ENCODE assay signal across 15 cellular contexts in the genomic region with DNA sequence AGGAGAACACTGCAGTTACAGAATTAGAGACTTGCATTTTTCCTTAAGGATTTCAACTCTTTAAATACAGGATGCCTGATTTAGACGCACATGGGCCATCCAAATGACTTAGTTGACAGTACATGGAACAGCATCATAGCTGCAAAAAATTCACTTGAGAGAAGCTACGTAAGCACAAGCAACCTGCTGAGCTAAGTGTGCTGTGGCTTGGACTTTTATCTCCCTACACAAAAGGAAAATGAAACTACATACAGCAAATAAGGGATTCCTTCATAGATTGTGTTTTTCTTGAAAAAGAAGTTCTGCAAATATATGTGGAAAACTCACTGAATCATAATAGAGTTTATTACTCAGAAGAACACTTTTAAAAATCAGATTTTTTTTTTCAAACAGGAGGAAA.
DNase-seq lines count a peak whose midpoint lies in the region; ATAC-seq and TF ChIP-seq lines count a peak whose summit lies in the region.
"Had no signal": no experiment of that assay in that cellular context is flagged by ENCODE, and none has a peak within 500 bp of the region (broad histone marks: within the 10 kb centered on the region; RNA-seq: fewer than 3 reads in every experiment).

No MANE protein-coding gene starts in this region.

- H3K27me3 Mint-ChIP-seq in natural killer cell (ENCODE audit: low read depth in 2 of 2), result peaks cover 16 to 42% of the 10 kb centered on the region in 2 donors
- H3K27me3 Mint-ChIP-seq in natural killer cell treated with Interleukin-12 subunit alpha and Interleukin-12 subunit beta and Interleukin-15 and Interleukin-18, amount 100 ng/mL, for 72 hours, result peaks cover 20 to 49% of the 10 kb centered on the region in 2 donors
- H3K27me3 Mint-ChIP-seq in glutamatergic neuron (ENCODE audit: unreplicated experiment), result peaks cover 11% of the 10 kb centered on the region

- no peak overlapping the region for H3K23ac ChIP-seq in neuronal stem cell (ENCODE audit: low read depth, low read length, poor library complexity)

- no peak overlapping the region for H2BK120ac ChIP-seq in neuronal stem cell (ENCODE audit: low read depth, low read length)

- no peak overlapping the region for H3K27ac ChIP-seq in neuronal stem cell (replicated peaks; ENCODE audit: low read length)
- H3K27ac ChIP-seq: gastroesophageal sphincter had no signal

- H3K4me3 ChIP-seq in neuronal stem cell (ENCODE audit: low read length in 2 of 2) (no peak overlapping the region), H7 (ENCODE audit: insufficient read depth, low read depth, low read length) (no peak overlapping the region)
- H3K4me3 ChIP-seq: gastroesophageal sphincter, MG63 had no signal

- H2BK15ac ChIP-seq in neuronal stem cell (ENCODE audit: low read length), result no peak overlapping the region

- no peak overlapping the region for H3K4me2 ChIP-seq in neuronal stem cell (ENCODE audit: insufficient read depth, low read length, poor library complexity, severe bottlenecking)

- intact Hi-C loops in natural killer cell (cut with micrococcal nuclease), result no loop called here

- H3K4ac ChIP-seq in neuronal stem cell (ENCODE audit: low read length), result no peak overlapping the region

- no peak overlapping the region for H2AFZ ChIP-seq in neuronal stem cell (ENCODE audit: low read length)

- H2BK12ac ChIP-seq in neuronal stem cell (ENCODE audit: low read length), result no peak overlapping the region

- peaks cover 5 to 11% of the 10 kb centered on the region in 2 donors for H3K4me1 Mint-ChIP-seq in natural killer cell
- H3K4me1 Mint-ChIP-seq in natural killer cell treated with Interleukin-12 subunit alpha and Interleukin-12 subunit beta and Interleukin-15 and Interleukin-18, amount 100 ng/mL, for 72 hours (ENCODE audit: low read depth in 2 of 2), result peaks cover 0 to 4% of the 10 kb centered on the region in 2 donors
- peaks cover 46% of the 10 kb centered on the region for H3K4me1 Mint-ChIP-seq in glutamatergic neuron (ENCODE audit: low read depth, unreplicated experiment)
- H3K4me1 Mint-ChIP-seq: mesothelial cell of epicardium; stimulated activated memory B cell treated with anti-CD40 and anti-IgM and Interleukin-4, amounts not matched to agents 10 μg/mL and 1 μg/mL and 100 μg/mL, for 72 hours had no signal

- ATAC-seq in natural killer cell (no peak), GM19397 (IDR thresholded peaks at IDR 0.05; ENCODE audit: unreplicated experiment) (no peak), HG03135 (IDR thresholded peaks at IDR 0.05; ENCODE audit: unreplicated experiment) (no peak)
- no peak for ATAC-seq in natural killer cell treated with Interleukin-12 subunit alpha and Interleukin-12 subunit beta and Interleukin-15 and Interleukin-18, amount 100 ng/mL, for 72 hours
- ATAC-seq: gastroesophageal sphincter; stimulated activated memory B cell treated with anti-CD40 and anti-IgM and Interleukin-4, amounts not matched to agents 10 μg/mL and 1 μg/mL and 100 μg/mL, for 72 hours had no signal

- H2BK5ac ChIP-seq in neuronal stem cell (ENCODE audit: low read length), result no peak overlapping the region

- WGBS in neuronal stem cell (ENCODE audit: extremely low coverage in 2 of 2, insufficient read length in 2 of 2, insufficient replicate concordance in 1 of 2), 2 donors, result no CpG with 5 or more reads among the region's 2 CpGs

- H3K36me3 ChIP-seq in neuronal stem cell (replicated peaks in 1 of 2; ENCODE audit: control insufficient read depth in 2 of 2, insufficient read depth in 2 of 2, low read length in 2 of 2) (no peaks in the 10 kb centered on the region), H7 (replicated peaks; ENCODE audit: control insufficient read depth, insufficient read depth, low read length) (no peaks in the 10 kb centered on the region)
- H3K36me3 ChIP-seq: BE2C, gastroesophageal sphincter, MG63 had no signal

- DNase-seq in natural killer cell (no peak), NCI-H2227 treated with DMSO at 0.1 percent for 48 hours (lab: John Stamatoyannopoulos, UW) (peak; percentile 22), glutamatergic neuron (no peak), neuronal stem cell (ENCODE audit: low spot score) (no peak), H7 (no peak)
- DNase-seq in natural killer cell treated with Interleukin-12 subunit alpha and Interleukin-12 subunit beta and Interleukin-15 and Interleukin-18, amount 100 ng/mL, for 72 hours (ENCODE audit: low spot score), result no peak
- DNase-seq: BE2C, caudate nucleus, MG63, NCI-H510A had no signal

- H3K79me1 ChIP-seq in neuronal stem cell (ENCODE audit: low read depth, low read length), result no peaks in the 10 kb centered on the region

- H2AK5ac ChIP-seq in neuronal stem cell (ENCODE audit: low read depth, low read length), result no peak overlapping the region

- H4K8ac ChIP-seq in neuronal stem cell (ENCODE audit: low read depth, low read length), result no peak overlapping the region

- TF ChIP-seq CTCF in natural killer cell (IDR thresholded peaks at IDR 0.05) (no peak), glutamatergic neuron (IDR thresholded peaks at IDR 0.05; ENCODE audit: partially characterized antibody, unreplicated experiment) (no peak)

- H3K9me3 ChIP-seq in neuronal stem cell (replicated peaks in 1 of 2; ENCODE audit: control insufficient read depth in 2 of 2, insufficient read depth in 1 of 2, low read depth in 1 of 2, low read length in 2 of 2), result no peaks in the 10 kb centered on the region
- H3K9me3 ChIP-seq: BE2C, gastroesophageal sphincter, MG63 had no signal

- peaks cover 0 to 9% of the 10 kb centered on the region in 2 donors for H3K4me1 ChIP-seq in neuronal stem cell (ENCODE audit: control insufficient read depth in 2 of 2, insufficient read depth in 1 of 2, low read depth in 1 of 2, low read length in 2 of 2)
- H3K4me1 ChIP-seq: BE2C, gastroesophageal sphincter had no signal

- peak overlapping the region; percentile 77 for H3K4me3 Mint-ChIP-seq in natural killer cell
- no peak overlapping the region for H3K4me3 Mint-ChIP-seq in natural killer cell treated with Interleukin-12 subunit alpha and Interleukin-12 subunit beta and Interleukin-15 and Interleukin-18, amount 100 ng/mL, for 72 hours
- no peak overlapping the region for H3K4me3 Mint-ChIP-seq in glutamatergic neuron (ENCODE audit: unreplicated experiment)
- H3K4me3 Mint-ChIP-seq: mesothelial cell of epicardium; stimulated activated memory B cell treated with anti-CD40 and anti-IgM and Interleukin-4, amounts not matched to agents 10 μg/mL and 1 μg/mL and 100 μg/mL, for 72 hours had no signal

- H3K27ac Mint-ChIP-seq in natural killer cell (no peak overlapping the region), glutamatergic neuron (ENCODE audit: unreplicated experiment) (peak overlapping the region; percentile 77)
- no peak overlapping the region for H3K27ac Mint-ChIP-seq in natural killer cell treated with Interleukin-12 subunit alpha and Interleukin-12 subunit beta and Interleukin-15 and Interleukin-18, amount 100 ng/mL, for 72 hours
- H3K27ac Mint-ChIP-seq: mesothelial cell of epicardium; stimulated activated memory B cell treated with anti-CD40 and anti-IgM and Interleukin-4, amounts not matched to agents 10 μg/mL and 1 μg/mL and 100 μg/mL, for 72 hours had no signal

- no peak overlapping the region for H3K18ac ChIP-seq in neuronal stem cell (ENCODE audit: low read length)

- H3K9ac ChIP-seq in neuronal stem cell (ENCODE audit: low read depth, low read length, poor library complexity), result no peak overlapping the region

- H4K91ac ChIP-seq in neuronal stem cell (ENCODE audit: low read depth, low read length, poor library complexity), result no peak overlapping the region

- no peaks in the 10 kb centered on the region for H3K9me3 Mint-ChIP-seq in natural killer cell
- H3K9me3 Mint-ChIP-seq in natural killer cell treated with Interleukin-12 subunit alpha and Interleukin-12 subunit beta and Interleukin-15 and Interleukin-18, amount 100 ng/mL, for 72 hours, result peaks cover 5% of the 10 kb centered on the region
- peaks cover 14% of the 10 kb centered on the region for H3K9me3 Mint-ChIP-seq in glutamatergic neuron (ENCODE audit: unreplicated experiment)
- H3K9me3 Mint-ChIP-seq: mesothelial cell of epicardium; stimulated activated memory B cell treated with anti-CD40 and anti-IgM and Interleukin-4, amounts not matched to agents 10 μg/mL and 1 μg/mL and 100 μg/mL, for 72 hours had no signal

- H3K27me3 ChIP-seq in neuronal stem cell (ENCODE audit: control insufficient read depth in 3 of 3, insufficient read depth in 3 of 3, low read depth in 1 of 3, low read length in 3 of 3) (no peaks in the 10 kb centered on the region), H7 (ENCODE audit: control insufficient read depth, insufficient read depth, low read length) (no peaks in the 10 kb centered on the region)
- H3K27me3 ChIP-seq: MG63 had no signal

- H3K14ac ChIP-seq in neuronal stem cell (ENCODE audit: low read length), result no peak overlapping the region

- no peaks in the 10 kb centered on the region for H3K36me3 Mint-ChIP-seq in natural killer cell
- no peaks in the 10 kb centered on the region for H3K36me3 Mint-ChIP-seq in natural killer cell treated with Interleukin-12 subunit alpha and Interleukin-12 subunit beta and Interleukin-15 and Interleukin-18, amount 100 ng/mL, for 72 hours
- no peaks in the 10 kb centered on the region for H3K36me3 Mint-ChIP-seq in glutamatergic neuron (ENCODE audit: unreplicated experiment)
- H3K36me3 Mint-ChIP-seq: mesothelial cell of epicardium; stimulated activated memory B cell treated with anti-CD40 and anti-IgM and Interleukin-4, amounts not matched to agents 10 μg/mL and 1 μg/mL and 100 μg/mL, for 72 hours had no signal
